In the genomic region with DNA sequence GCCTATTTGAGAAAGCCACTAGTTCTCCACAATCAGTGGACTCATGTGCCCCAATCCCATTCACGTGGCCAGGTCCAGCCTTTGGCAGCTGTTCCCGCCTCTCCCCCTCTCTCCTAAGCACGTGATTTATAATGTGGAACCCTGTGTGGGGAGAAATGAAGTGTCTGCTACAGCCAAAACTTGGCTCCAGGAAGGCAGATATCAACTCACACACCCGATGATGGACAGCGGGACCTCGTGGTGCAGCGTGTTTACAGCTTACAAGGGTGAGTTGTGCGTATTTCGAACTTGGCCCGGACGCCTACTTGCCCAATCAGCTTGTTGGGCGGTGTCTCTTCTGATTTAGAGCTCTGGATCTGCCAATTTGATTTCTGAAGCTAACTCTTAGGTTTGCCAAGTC, we compare ENCODE assay signal across 16 cellular contexts. TPM values are rescaled to one million over a fixed set of nuclear protein-coding genes. Genes with fewer than 3 reads are reported as not detected.
DNase-seq lines count a peak whose midpoint lies in the region; ATAC-seq and TF ChIP-seq lines count a peak whose summit lies in the region.
"Had no signal": no experiment of that assay in that cellular context is flagged by ENCODE, and none has a peak within 500 bp of the region (broad histone marks: within the 10 kb centered on the region; RNA-seq: fewer than 3 reads in every experiment).

No MANE protein-coding gene starts in this region.

- no peaks in the 10 kb centered on the region for H3K4me1 ChIP-seq in prostate gland (replicated peaks)
- H3K4me1 ChIP-seq: A549, BE2C had no signal

- no peak overlapping the region for H3K4me3 ChIP-seq in prostate gland
- H3K4me3 ChIP-seq: A549, GM12878, GM23338 had no signal

- no peaks in the 10 kb centered on the region for H3K36me3 Mint-ChIP-seq in natural killer cell treated with Interleukin-12 subunit alpha and Interleukin-12 subunit beta and Interleukin-15 and Interleukin-18, amount 100 ng/mL, for 72 hours
- H3K36me3 Mint-ChIP-seq in natural killer cell (no peaks in the 10 kb centered on the region), progenitor cell of endocrine pancreas (ENCODE audit: insufficient read depth) (no peaks in the 10 kb centered on the region)
- H3K36me3 Mint-ChIP-seq: CD4-positive, alpha-beta memory T cell had no signal

- WGBS in prostate gland: 61% methylated on average over 12 of the region's 12 CpGs

- no peak for TF ChIP-seq POLR2A in prostate gland (IDR thresholded peaks at IDR 0.05)

- H3K4me3 Mint-ChIP-seq in natural killer cell treated with Interleukin-12 subunit alpha and Interleukin-12 subunit beta and Interleukin-15 and Interleukin-18, amount 100 ng/mL, for 72 hours: no peak overlapping the region
- H3K4me3 Mint-ChIP-seq in natural killer cell (no peak overlapping the region), progenitor cell of endocrine pancreas (ENCODE audit: low read depth) (no peak overlapping the region)
- H3K4me3 Mint-ChIP-seq: CD4-positive, alpha-beta memory T cell; GM23338; H9 had no signal

- no peaks in the 10 kb centered on the region for H3K36me3 ChIP-seq in prostate gland
- H3K36me3 ChIP-seq: BE2C had no signal

- H3K9me3 ChIP-seq in prostate gland: no peaks in the 10 kb centered on the region
- H3K9me3 ChIP-seq: A549, BE2C had no signal

- intact Hi-C loops in natural killer cell (cut with micrococcal nuclease): no loop called here
- intact Hi-C loops in left ventricle myocardium superior (cut with micrococcal nuclease): no loop called here
- intact Hi-C loops in prostate gland (cut with DNase I): no loop called here

- no peak for ATAC-seq in natural killer cell treated with Interleukin-12 subunit alpha and Interleukin-12 subunit beta and Interleukin-15 and Interleukin-18, amount 100 ng/mL, for 72 hours
- ATAC-seq in natural killer cell (no peak), left ventricle myocardium superior (peak; percentile 55), HG03571 (IDR thresholded peaks at IDR 0.05; ENCODE audit: unreplicated experiment) (no peak)
- ATAC-seq: A549, GM12878, GM23338 had no signal

- H3K9me3 Mint-ChIP-seq in natural killer cell treated with Interleukin-12 subunit alpha and Interleukin-12 subunit beta and Interleukin-15 and Interleukin-18, amount 100 ng/mL, for 72 hours: peaks cover 5% of the 10 kb centered on the region
- H3K9me3 Mint-ChIP-seq in natural killer cell (peaks cover 0 to 5% of the 10 kb centered on the region in 2 donors), progenitor cell of endocrine pancreas (ENCODE audit: low read depth) (no peaks in the 10 kb centered on the region)

- peaks cover 6 to 7% of the 10 kb centered on the region in 2 donors for H3K4me1 Mint-ChIP-seq in natural killer cell treated with Interleukin-12 subunit alpha and Interleukin-12 subunit beta and Interleukin-15 and Interleukin-18, amount 100 ng/mL, for 72 hours (ENCODE audit: low read depth in 2 of 2)
- H3K4me1 Mint-ChIP-seq in natural killer cell (peaks cover 9 to 12% of the 10 kb centered on the region in 2 donors), progenitor cell of endocrine pancreas (ENCODE audit: low read depth) (no peaks in the 10 kb centered on the region)

- H3K27me3 ChIP-seq in prostate gland (replicated peaks; ENCODE audit: insufficient read depth): peaks cover 3% of the 10 kb centered on the region
- H3K27me3 ChIP-seq: BE2C had no signal

- no peak for TF ChIP-seq CTCF in natural killer cell (IDR thresholded peaks at IDR 0.05)
- TF ChIP-seq CTCF in progenitor cell of endocrine pancreas (IDR thresholded peaks at IDR 0.05; ENCODE audit: unreplicated experiment): no peak
- no peak for TF ChIP-seq CTCF in prostate gland (IDR thresholded peaks at IDR 0.05)

- DNase-seq in natural killer cell treated with Interleukin-12 subunit alpha and Interleukin-12 subunit beta and Interleukin-15 and Interleukin-18, amount 100 ng/mL, for 72 hours (ENCODE audit: low spot score): peak; percentile 5
- DNase-seq in natural killer cell (no peak), left ventricle myocardium superior (no peak), progenitor cell of endocrine pancreas (ENCODE audit: low spot score, unreplicated experiment) (no peak), prostate gland (ENCODE audit: low spot score) (no peak)
- DNase-seq: BE2C; CD4-positive, alpha-beta memory T cell; DMS79; H9 had no signal

- H3K27me3 Mint-ChIP-seq in natural killer cell treated with Interleukin-12 subunit alpha and Interleukin-12 subunit beta and Interleukin-15 and Interleukin-18, amount 100 ng/mL, for 72 hours: peaks cover 34 to 49% of the 10 kb centered on the region in 2 donors
- H3K27me3 Mint-ChIP-seq in natural killer cell (ENCODE audit: low read depth in 2 of 2): peaks cover 20 to 36% of the 10 kb centered on the region in 2 donors
- H3K27me3 Mint-ChIP-seq in progenitor cell of endocrine pancreas: peaks cover 15% of the 10 kb centered on the region

- no peak overlapping the region for H3K27ac Mint-ChIP-seq in natural killer cell treated with Interleukin-12 subunit alpha and Interleukin-12 subunit beta and Interleukin-15 and Interleukin-18, amount 100 ng/mL, for 72 hours
- H3K27ac Mint-ChIP-seq in natural killer cell (no peak overlapping the region), progenitor cell of endocrine pancreas (peak overlapping the region; percentile 62)
- H3K27ac Mint-ChIP-seq: CD4-positive, alpha-beta memory T cell; GM23338 had no signal

- no peak overlapping the region for H3K27ac ChIP-seq in prostate gland
- H3K27ac ChIP-seq: A549, C4-2B, HL-60 had no signal

RNA-seq across cellular contexts. Expression of gene FAM181A, which starts 38.1 kb away (rescaled TPM):
- not detected for total RNA-seq in natural killer cell treated with Interleukin-12 subunit alpha and Interleukin-12 subunit beta and Interleukin-15 and Interleukin-18, amount 100 ng/mL, for 72 hours
- total RNA-seq in natural killer cell (not detected), left ventricle myocardium superior (not detected), progenitor cell of endocrine pancreas (not detected in 2 replicates), prostate gland (1 to 10 TPM in 1 of 2 donors, not detected in 1; 3.1 TPM)
- total RNA-seq: CD4-positive, alpha-beta memory T cell; G401; GM12878; GM23338; H9 had no signal
